In the genomic region with DNA sequence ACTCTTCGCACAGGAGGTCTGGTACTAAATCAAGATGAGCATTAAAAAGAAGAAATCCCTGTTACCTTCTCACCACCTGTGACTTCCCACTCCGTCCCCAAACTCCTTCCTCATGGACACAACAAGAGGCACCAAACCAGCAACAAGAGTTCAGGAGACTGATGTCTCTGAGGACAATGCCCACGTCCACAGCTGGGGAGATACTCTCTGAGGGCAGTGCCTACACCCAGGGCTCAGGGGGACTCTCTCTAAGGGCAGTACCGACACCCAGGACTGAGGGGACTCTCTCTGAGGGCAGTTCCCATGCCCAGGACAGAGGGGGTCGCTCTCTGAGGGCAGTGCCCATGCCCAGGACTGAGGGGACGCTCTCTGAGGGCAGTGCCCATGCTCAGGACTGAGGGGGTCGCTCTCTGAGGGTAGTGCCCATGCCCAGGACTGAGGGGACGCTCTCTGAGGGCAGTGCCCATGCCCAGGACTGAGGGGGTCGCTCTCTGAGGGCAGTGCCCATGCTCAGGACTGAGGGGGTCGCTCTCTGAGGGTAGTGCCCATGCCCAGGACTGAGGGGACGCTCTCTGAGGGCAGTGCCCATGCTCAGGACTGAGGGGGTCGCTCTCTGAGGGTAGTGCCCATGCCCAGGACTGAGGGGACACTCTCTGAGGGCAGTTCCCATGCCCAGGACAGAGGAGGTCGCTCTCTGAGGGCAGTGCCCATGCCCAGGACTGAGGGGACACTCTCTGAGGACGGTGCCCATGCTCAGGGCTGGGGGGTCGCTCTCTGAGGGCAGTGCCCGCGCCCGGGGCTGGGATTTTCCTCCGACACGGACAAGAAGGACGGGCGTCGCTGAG, we compare ENCODE assay signal across 8 cellular contexts. TPM values are rescaled to one million over a fixed set of nuclear protein-coding genes. Genes with fewer than 3 reads are reported as not detected.
A peak's percentile ranks its signal among the peaks of the same experiment; 100 is the strongest.
DNase-seq lines count a peak whose midpoint lies in the region; ATAC-seq and TF ChIP-seq lines count a peak whose summit lies in the region.
"Not testable (repeated sequence)": the region's sequence is repeated elsewhere in the genome, so short reads cannot be mapped to it uniquely, and the experiment has no call there.

No MANE protein-coding gene starts in this region.

- H3K36me3 Mint-ChIP-seq in HFFc6 (ENCODE audit: low read depth) = peaks cover 30% of the 10 kb centered on the region
- peaks cover 32% of the 10 kb centered on the region for H3K36me3 Mint-ChIP-seq in activated naive CD4-positive, alpha-beta T cell treated with anti-CD3 and anti-CD28 coated beads for 36 hours (ENCODE audit: low read depth)
- H3K36me3 Mint-ChIP-seq in natural killer cell treated with Interleukin-12 subunit alpha and Interleukin-12 subunit beta and Interleukin-15 and Interleukin-18, amount 100 ng/mL, for 72 hours = peaks cover 17% of the 10 kb centered on the region
- H3K36me3 Mint-ChIP-seq in stimulated activated naive CD8-positive, alpha-beta T cell treated with anti-CD3 and anti-CD28 coated beads, Interleukin-15, Interleukin-2, amounts not matched to agents 100 ng/mL and 50 ng/mL, for 24 hours (ENCODE audit: low read depth) = peaks cover 40% of the 10 kb centered on the region

- peak overlapping the region; percentile 81 to 95 (median 86) for H3K27ac ChIP-seq in Peyer's patch
- H3K27ac ChIP-seq in effector memory CD4-positive, alpha-beta T cell (ENCODE audit: insufficient read depth, low read length, poor library complexity, severe bottlenecking) = peak overlapping the region; percentile 40

- intact Hi-C loops in activated naive CD4-positive, alpha-beta T cell treated with anti-CD3 and anti-CD28 coated beads for 36 hours (cut with micrococcal nuclease) = loop anchor here (1.0 to 2.0 kb wide), 4 partner anchors 48 to 273 kb away; a partner anchor contains a TSS

- H3K27me3 Mint-ChIP-seq in HFFc6 (ENCODE audit: insufficient read depth); activated naive CD4-positive, alpha-beta T cell treated with anti-CD3 and anti-CD28 coated beads for 36 hours (ENCODE audit: low read depth); natural killer cell treated with Interleukin-12 subunit alpha and Interleukin-12 subunit beta and Interleukin-15 and Interleukin-18, amount 100 ng/mL, for 72 hours; stimulated activated naive CD8-positive, alpha-beta T cell treated with anti-CD3 and anti-CD28 coated beads, Interleukin-15, Interleukin-2, amounts not matched to agents 100 ng/mL and 50 ng/mL, for 24 hours: not testable (repeated sequence)

- peak overlapping the region; percentile 92 for H3K9ac ChIP-seq in iPS-15b (ENCODE audit: low read depth, low read length)

- peak overlapping the region; percentile 85 for H3K4me3 Mint-ChIP-seq in HFFc6
- H3K4me3 Mint-ChIP-seq in activated naive CD4-positive, alpha-beta T cell treated with anti-CD3 and anti-CD28 coated beads for 36 hours = peak overlapping the region; percentile 82
- peak overlapping the region; percentile 83 for H3K4me3 Mint-ChIP-seq in natural killer cell treated with Interleukin-12 subunit alpha and Interleukin-12 subunit beta and Interleukin-15 and Interleukin-18, amount 100 ng/mL, for 72 hours
- peak overlapping the region; percentile 87 for H3K4me3 Mint-ChIP-seq in stimulated activated naive CD8-positive, alpha-beta T cell treated with anti-CD3 and anti-CD28 coated beads, Interleukin-15, Interleukin-2, amounts not matched to agents 100 ng/mL and 50 ng/mL, for 24 hours

- TF ChIP-seq POLR2A in Peyer's patch (IDR thresholded peaks at IDR 0.05) = not testable (repeated sequence)

- H3K4me1 Mint-ChIP-seq in HFFc6 (ENCODE audit: low read depth) = peaks cover 44% of the 10 kb centered on the region
- H3K4me1 Mint-ChIP-seq in activated naive CD4-positive, alpha-beta T cell treated with anti-CD3 and anti-CD28 coated beads for 36 hours (ENCODE audit: low read depth) = peaks cover 38% of the 10 kb centered on the region
- H3K4me1 Mint-ChIP-seq in natural killer cell treated with Interleukin-12 subunit alpha and Interleukin-12 subunit beta and Interleukin-15 and Interleukin-18, amount 100 ng/mL, for 72 hours (ENCODE audit: low read depth in 2 of 2) = peaks cover 22 to 36% of the 10 kb centered on the region in 2 donors
- H3K4me1 Mint-ChIP-seq in stimulated activated naive CD8-positive, alpha-beta T cell treated with anti-CD3 and anti-CD28 coated beads, Interleukin-15, Interleukin-2, amounts not matched to agents 100 ng/mL and 50 ng/mL, for 24 hours (ENCODE audit: low read depth) = peaks cover 40% of the 10 kb centered on the region

- H3K36me3 ChIP-seq in Peyer's patch; effector memory CD4-positive, alpha-beta T cell (ENCODE audit: control insufficient read depth, insufficient read depth, low read length): not testable (repeated sequence)
- H3K36me3 ChIP-seq in iPS-15b (ENCODE audit: control insufficient read depth, insufficient read depth, low read length) = peaks cover 11% of the 10 kb centered on the region

- not testable (repeated sequence) for DNase-seq in AG09309 (ENCODE audit: low read depth); HFFc6; Peyer's patch; activated naive CD4-positive, alpha-beta T cell treated with anti-CD3 and anti-CD28 coated beads for 36 hours; effector memory CD4-positive, alpha-beta T cell; natural killer cell treated with Interleukin-12 subunit alpha and Interleukin-12 subunit beta and Interleukin-15 and Interleukin-18, amount 100 ng/mL, for 72 hours (ENCODE audit: low spot score)

- H3K4me3 ChIP-seq in AG09309 (ENCODE audit: control insufficient read depth, low read depth, low read length) (peak overlapping the region; percentile 97), Peyer's patch (peak overlapping the region; percentile 77 to 94 (median 82)), iPS-15b (ENCODE audit: low read depth, low read length) (peak overlapping the region; percentile 87)
- peak overlapping the region; percentile 65 for H3K4me3 ChIP-seq in effector memory CD4-positive, alpha-beta T cell (ENCODE audit: insufficient read depth, low read depth, low read length, poor library complexity, severe bottlenecking)

- peak overlapping the region; percentile 84 for H3K27ac Mint-ChIP-seq in HFFc6
- peak overlapping the region; percentile 85 for H3K27ac Mint-ChIP-seq in activated naive CD4-positive, alpha-beta T cell treated with anti-CD3 and anti-CD28 coated beads for 36 hours
- peak overlapping the region in 1 of 2 donors; percentile 8 for H3K27ac Mint-ChIP-seq in natural killer cell treated with Interleukin-12 subunit alpha and Interleukin-12 subunit beta and Interleukin-15 and Interleukin-18, amount 100 ng/mL, for 72 hours
- peak overlapping the region; percentile 87 for H3K27ac Mint-ChIP-seq in stimulated activated naive CD8-positive, alpha-beta T cell treated with anti-CD3 and anti-CD28 coated beads, Interleukin-15, Interleukin-2, amounts not matched to agents 100 ng/mL and 50 ng/mL, for 24 hours

- H3K4me1 ChIP-seq in Peyer's patch = peaks cover 0 to 16% (median 0%) of the 10 kb centered on the region in 4 donors
- H3K4me1 ChIP-seq in effector memory CD4-positive, alpha-beta T cell (ENCODE audit: control insufficient read depth, insufficient read depth, low read length, poor library complexity, severe bottlenecking) = not testable (repeated sequence)
- H3K4me1 ChIP-seq in iPS-15b (ENCODE audit: control insufficient read depth, insufficient read depth, low read length) = peaks cover 12% of the 10 kb centered on the region

- TF ChIP-seq CTCF in AG09309 (IDR thresholded peaks at IDR 0.05; ENCODE audit: control insufficient read depth, insufficient read depth, low read depth, low read length, missing control alignments); HFFc6 (IDR thresholded peaks at IDR 0.05); Peyer's patch (IDR thresholded peaks at IDR 0.05): not testable (repeated sequence)

- not testable (repeated sequence) for ATAC-seq in natural killer cell treated with Interleukin-12 subunit alpha and Interleukin-12 subunit beta and Interleukin-15 and Interleukin-18, amount 100 ng/mL, for 72 hours

- H3K27me3 ChIP-seq in Peyer's patch; effector memory CD4-positive, alpha-beta T cell (replicated peaks; ENCODE audit: control insufficient read depth, insufficient read depth, low read length, poor library complexity, severe bottlenecking); iPS-15b (ENCODE audit: control insufficient read depth, insufficient read depth, low read length): not testable (repeated sequence)

- not testable (repeated sequence) for H3K9me3 ChIP-seq in Peyer's patch; effector memory CD4-positive, alpha-beta T cell (ENCODE audit: control insufficient read depth, low read length); iPS-15b (ENCODE audit: control insufficient read depth, insufficient read depth, low read length)

- CTCF ChIA-PET in activated naive CD4-positive, alpha-beta T cell treated with anti-CD3 and anti-CD28 coated beads for 36 hours (lab: Charles Lee) = interaction anchor here (1.1 to 2.2 kb wide), 3 partner anchors 36 to 273 kb away, joined by 3 to 8 read pairs (median 3); no protein-coding TSS in a partner anchor

- H3K9me3 Mint-ChIP-seq in HFFc6; activated naive CD4-positive, alpha-beta T cell treated with anti-CD3 and anti-CD28 coated beads for 36 hours; natural killer cell treated with Interleukin-12 subunit alpha and Interleukin-12 subunit beta and Interleukin-15 and Interleukin-18, amount 100 ng/mL, for 72 hours; stimulated activated naive CD8-positive, alpha-beta T cell treated with anti-CD3 and anti-CD28 coated beads, Interleukin-15, Interleukin-2, amounts not matched to agents 100 ng/mL and 50 ng/mL, for 24 hours: not testable (repeated sequence)

RNA-seq across cellular contexts. Expression of a gene that starts 0.7 kb away (rescaled TPM):
- total RNA-seq in HFFc6 (2021; fragmentation: NEBNext Ultra II Directional; extraction: Animal tissue kit (Norgen Biotek cat#: 25700)) = 10 to 100 TPM; 27.1 to 60.3 (median 54.8) TPM
- 10 to 100 TPM in 1 of 4 donors, 1 to 10 TPM in 3; 3.9 to 14.0 (median 5.8) TPM for total RNA-seq in Peyer's patch
- total RNA-seq in activated naive CD4-positive, alpha-beta T cell treated with anti-CD3 and anti-CD28 coated beads for 36 hours = 100 to 1,000 TPM; 145 to 149 TPM
- 100 to 1,000 TPM in 1 of 2 donors, 10 to 100 TPM in 1; 45.0 to 117 TPM for total RNA-seq in natural killer cell treated with Interleukin-12 subunit alpha and Interleukin-12 subunit beta and Interleukin-15 and Interleukin-18, amount 100 ng/mL, for 72 hours
